1 cellular context compared by ENCODE assay signal in the genomic region with DNA sequence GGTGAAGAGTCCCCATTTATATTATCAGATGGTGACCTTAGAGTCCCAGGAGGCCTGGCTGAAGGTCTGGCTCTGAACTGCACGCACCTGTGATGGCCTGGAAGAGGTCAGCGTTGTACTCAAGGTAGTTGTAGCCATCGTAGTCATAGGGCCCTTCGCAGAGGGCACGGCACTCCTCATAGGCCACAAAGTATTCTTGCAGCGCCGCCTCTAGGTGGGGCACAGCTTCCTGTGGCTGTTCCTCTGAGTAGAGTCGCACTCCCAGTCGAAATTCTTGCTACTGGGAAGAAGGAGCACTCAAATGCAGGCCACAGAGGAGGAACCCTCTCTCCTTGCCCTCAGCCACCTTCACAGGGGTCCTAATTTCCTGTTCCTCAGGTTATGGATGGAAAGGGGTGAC.
TF ChIP-seq lines count a peak whose summit lies in the region.

No MANE protein-coding gene starts in this region.

TF ChIP-seq in H1, 55 proteins besides CTCF, POLR2A, EP300 and RAD21:
- TF ChIP-seq SP1 (IDR thresholded peaks at IDR 0.05; ENCODE audit: low read depth, low read length) (no peak), RBBP5 (IDR thresholded peaks at IDR 0.05; ENCODE audit: borderline replicate concordance, low read depth, low read length) (no peak), EGR1 (IDR thresholded peaks at IDR 0.05; ENCODE audit: borderline replicate concordance, low read depth, low read length) (no peak), RFX5 (IDR thresholded peaks at IDR 0.05; ENCODE audit: borderline replicate concordance, low read depth, low read length) (no peak), RNF2 (IDR thresholded peaks at IDR 0.05; ENCODE audit: borderline replicate concordance, low read depth, low read length, missing control alignments, poor library complexity, severe bottlenecking) (no peak), ZNF274 (IDR thresholded peaks at IDR 0.05; ENCODE audit: borderline replicate concordance, extremely low read depth, low read length) (no peak), POLR2AphosphoS5 (IDR thresholded peaks at IDR 0.05; ENCODE audit: low read depth, low read length) (no peak), SUZ12 (IDR thresholded peaks at IDR 0.05; ENCODE audit: low read length) (no peak), SAP30 (IDR thresholded peaks at IDR 0.05; ENCODE audit: insufficient read depth, insufficient replicate concordance, low read length) (no peak), BRCA1 (IDR thresholded peaks at IDR 0.05; ENCODE audit: low read depth, low read length) (no peak), MAFK (IDR thresholded peaks at IDR 0.05; ENCODE audit: low read depth, low read length) (no peak), TBP (IDR thresholded peaks at IDR 0.05; ENCODE audit: low read depth, low read length) (no peak), POU5F1 (IDR thresholded peaks at IDR 0.05; ENCODE audit: low read depth, low read length) (no peak), CHD1 (IDR thresholded peaks at IDR 0.05; ENCODE audit: low read depth, low read length) (no peak), JUN (IDR thresholded peaks at IDR 0.05; ENCODE audit: low read depth, low read length) (no peak)
- TF ChIP-seq, protein P1, sequence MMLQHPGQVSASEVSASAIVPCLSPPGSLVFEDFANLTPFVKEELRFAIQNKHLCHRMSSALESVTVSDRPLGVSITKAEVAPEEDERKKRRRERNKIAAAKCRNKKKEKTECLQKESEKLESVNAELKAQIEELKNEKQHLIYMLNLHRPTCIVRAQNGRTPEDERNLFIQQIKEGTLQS (IDR thresholded peaks at IDR 0.05; ENCODE audit: insufficient read depth, low read depth, low read length): no peak
